ENCODE assay signal across 19 cellular contexts in genomic region chr7:111788426-111788825, GRCh38.
DNase-seq lines count a peak whose midpoint lies in the region; ATAC-seq and TF ChIP-seq lines count a peak whose summit lies in the region.
"Had no signal": no experiment of that assay in that cellular context is flagged by ENCODE, and none has a peak within 500 bp of the region (broad histone marks: within the 10 kb centered on the region; RNA-seq: fewer than 3 reads in every experiment).

No MANE protein-coding gene starts in this region.

- no peak for ATAC-seq in effector memory CD8-positive, alpha-beta T cell (replicated peaks)
- ATAC-seq: left lobe of liver; pancreas; stimulated activated memory B cell treated with anti-CD40 and anti-IgM and Interleukin-4, amounts not matched to agents 10 μg/mL and 1 μg/mL and 100 μg/mL, for 72 hours had no signal

- H3K4me3 Mint-ChIP-seq in nephron: no peak overlapping the region
- no peak overlapping the region for H3K4me3 Mint-ChIP-seq in effector memory CD8-positive, alpha-beta T cell
- H3K4me3 Mint-ChIP-seq: stimulated activated memory B cell treated with anti-CD40 and anti-IgM and Interleukin-4, amounts not matched to agents 10 μg/mL and 1 μg/mL and 100 μg/mL, for 72 hours had no signal

- no peaks in the 10 kb centered on the region for H3K27me3 Mint-ChIP-seq in nephron (ENCODE audit: low read depth)
- H3K27me3 Mint-ChIP-seq in effector memory CD8-positive, alpha-beta T cell: peaks cover 7 to 9% of the 10 kb centered on the region in 2 donors

- TF ChIP-seq CTCF in nephron (IDR thresholded peaks at IDR 0.05; ENCODE audit: unreplicated experiment in 3 of 3): no peak
- TF ChIP-seq CTCF in suprapubic skin (IDR thresholded peaks at IDR 0.05): no peak

- peaks cover 45% of the 10 kb centered on the region for H3K36me3 Mint-ChIP-seq in nephron (ENCODE audit: low read depth)
- no peaks in the 10 kb centered on the region for H3K36me3 Mint-ChIP-seq in effector memory CD8-positive, alpha-beta T cell (ENCODE audit: insufficient read depth)
- H3K36me3 Mint-ChIP-seq: stimulated activated memory B cell treated with anti-CD40 and anti-IgM and Interleukin-4, amounts not matched to agents 10 μg/mL and 1 μg/mL and 100 μg/mL, for 72 hours had no signal

- peak overlapping the region; percentile 65 for H3K27ac ChIP-seq in caudate nucleus (ENCODE audit: low read depth, low read length)
- H3K27ac ChIP-seq in suprapubic skin: no peak overlapping the region
- H3K27ac ChIP-seq: pancreas, transverse colon had no signal

- WGBS in suprapubic skin: 67% methylated on average over 6 of the region's 6 CpGs

- H3K4me1 Mint-ChIP-seq in nephron: peaks cover 11% of the 10 kb centered on the region
- H3K4me1 Mint-ChIP-seq in effector memory CD8-positive, alpha-beta T cell (ENCODE audit: low read depth in 2 of 2): no peaks in the 10 kb centered on the region
- H3K4me1 Mint-ChIP-seq: stimulated activated memory B cell treated with anti-CD40 and anti-IgM and Interleukin-4, amounts not matched to agents 10 μg/mL and 1 μg/mL and 100 μg/mL, for 72 hours had no signal

- H3K4me1 ChIP-seq in suprapubic skin: no peaks in the 10 kb centered on the region

- no peak overlapping the region for H3K4me3 ChIP-seq in suprapubic skin
- H3K4me3 ChIP-seq: pancreas, transverse colon had no signal

- peak overlapping the region in 2 of 3 experiments; percentile 40 to 64 for H3K27ac Mint-ChIP-seq in nephron
- H3K27ac Mint-ChIP-seq in effector memory CD8-positive, alpha-beta T cell: no peak overlapping the region
- H3K27ac Mint-ChIP-seq: stimulated activated memory B cell treated with anti-CD40 and anti-IgM and Interleukin-4, amounts not matched to agents 10 μg/mL and 1 μg/mL and 100 μg/mL, for 72 hours had no signal

- no peak for TF ChIP-seq POLR2A in suprapubic skin (IDR thresholded peaks at IDR 0.05)

- no peaks in the 10 kb centered on the region for H3K27me3 ChIP-seq in suprapubic skin
- H3K27me3 ChIP-seq: BE2C, pancreas, transverse colon had no signal

- DNase-seq in H4 (ENCODE audit: low spot score) (peak; percentile 13), NCI-H1436 treated with DMSO at 0.1 percent for 48 hours (lab: John Stamatoyannopoulos, UW) (peak; percentile 19), caudate nucleus (lab: John Stamatoyannopoulos, UW) (peak in 6 of 61 donors; percentile 8 to 47 (median 26)), NCI-H446 treated with DMSO at 0.1 percent for 48 hours (lab: John Stamatoyannopoulos, UW) (no peak), suprapubic skin (ENCODE audit: low spot score in 2 of 2) (no peak)
- DNase-seq in effector memory CD8-positive, alpha-beta T cell: no peak
- DNase-seq in effector CD4-positive, alpha-beta T cell: no peak
- DNase-seq: activated CD4-positive, CD25-positive, alpha-beta regulatory T cell treated with anti-CD3 and anti-CD28 coated beads, Interleukin-2, amount 50 U/mL, for 72 hours; activated gamma-delta T cell; amygdala; BE2C; dermis blood vessel endothelial cell; NCI-H2171; pancreas; small intestine; transverse colon had no signal

- no peaks in the 10 kb centered on the region for H3K9me3 ChIP-seq in suprapubic skin
- H3K9me3 ChIP-seq: BE2C, pancreas, transverse colon had no signal

- peaks cover 6% of the 10 kb centered on the region for H3K36me3 ChIP-seq in suprapubic skin
- H3K36me3 ChIP-seq: BE2C, pancreas, transverse colon had no signal

- no peak for TF ChIP-seq EP300 in suprapubic skin (IDR thresholded peaks at IDR 0.05)

- peaks cover 9% of the 10 kb centered on the region for H3K9me3 Mint-ChIP-seq in nephron
- H3K9me3 Mint-ChIP-seq in effector memory CD8-positive, alpha-beta T cell: no peaks in the 10 kb centered on the region
- H3K9me3 Mint-ChIP-seq: stimulated activated memory B cell treated with anti-CD40 and anti-IgM and Interleukin-4, amounts not matched to agents 10 μg/mL and 1 μg/mL and 100 μg/mL, for 72 hours had no signal

Comparison
In these comparisons a context has a peak if more than half of its experiments do, and no peak if none do; other contexts are left out.
1. DNase-seq: peak in H4 (single experiment) and NCI-H1436 treated with DMSO at 0.1 percent for 48 hours (single experiment); none in NCI-H446 treated with DMSO at 0.1 percent for 48 hours (single experiment), effector memory CD8-positive, alpha-beta T cell (0 of 3), suprapubic skin (0 of 2) and effector CD4-positive, alpha-beta T cell (single experiment).
2. H3K27ac Mint-ChIP-seq: peak in nephron (2 of 3); none in effector memory CD8-positive, alpha-beta T cell (0 of 2).